17 cellular contexts compared by ENCODE assay signal in the genomic region with DNA sequence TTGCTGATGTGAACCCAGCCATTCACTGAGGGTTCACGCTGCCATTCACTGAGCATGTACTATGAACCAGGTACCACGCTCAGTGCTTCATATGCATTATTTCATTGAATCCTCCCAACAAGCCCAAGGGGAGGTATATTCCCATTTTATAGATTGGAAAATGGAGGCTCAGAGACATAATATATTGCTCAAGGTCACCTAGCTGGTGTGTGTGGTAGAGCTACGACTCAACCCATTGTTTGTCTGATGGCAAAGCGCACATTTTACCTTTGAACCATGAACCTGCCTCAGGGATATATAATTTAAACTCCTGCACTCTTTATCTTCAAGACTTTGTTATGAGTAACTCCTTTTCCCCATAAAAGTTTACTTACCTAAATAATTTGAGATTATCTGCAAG. TPM values are rescaled to one million over a fixed set of nuclear protein-coding genes. Genes with fewer than 3 reads are reported as not detected.
A peak's percentile ranks its signal among the peaks of the same experiment; 100 is the strongest.
DNase-seq lines count a peak whose midpoint lies in the region; ATAC-seq and TF ChIP-seq lines count a peak whose summit lies in the region.
"Had no signal": no experiment of that assay in that cellular context is flagged by ENCODE, and none has a peak within 500 bp of the region (broad histone marks: within the 10 kb centered on the region; RNA-seq: fewer than 3 reads in every experiment).

No MANE protein-coding gene starts in this region.

- H4K20me1 ChIP-seq in BLaER1 treated with 17β-estradiol and CSF1 and Interleukin-3, amounts not matched to agents 10 nM and 100 nM: no peaks in the 10 kb centered on the region

- H3K9ac ChIP-seq in BLaER1 treated with 17β-estradiol and CSF1 and Interleukin-3, amounts not matched to agents 10 nM and 100 nM: no peak overlapping the region
- peak overlapping the region in 1 of 2 donors; percentile 65 for H3K9ac ChIP-seq in colonic mucosa (ENCODE audit: low read depth in 2 of 2, low read length in 2 of 2)

- TF ChIP-seq EP300 in stomach (IDR thresholded peaks at IDR 0.05): no peak

- peaks cover 0 to 56% (median 26%) of the 10 kb centered on the region in 11 experiments; a peak in 17 of 22 replicates for H3K36me3 ChIP-seq in BLaER1 treated with 17β-estradiol and CSF1 and Interleukin-3, amounts not matched to agents 10 nM and 100 nM
- H3K36me3 ChIP-seq in colonic mucosa: no peaks in the 10 kb centered on the region
- H3K36me3 ChIP-seq in mucosa of descending colon (ENCODE audit: low read depth): no peaks in the 10 kb centered on the region
- peaks cover 0 to 3% (median 1%) of the 10 kb centered on the region in 4 donors for H3K36me3 ChIP-seq in stomach
- H3K36me3 ChIP-seq: BE2C had no signal

- intact Hi-C loops in colonic mucosa (cut with DNase I): no loop called here
- intact Hi-C loops in mucosa of descending colon (cut with DNase I, micrococcal nuclease): no loop called here
- intact Hi-C loops in stomach (cut with DNase I; ENCODE audit: low total_unique reads): no loop called here

- no peak overlapping the region for H3K4me3 ChIP-seq in BLaER1 treated with 17β-estradiol and CSF1 and Interleukin-3, amounts not matched to agents 10 nM and 100 nM
- no peak overlapping the region for H3K4me3 ChIP-seq in colonic mucosa
- no peak overlapping the region for H3K4me3 ChIP-seq in mucosa of descending colon
- no peak overlapping the region for H3K4me3 ChIP-seq in stomach
- H3K4me3 ChIP-seq: GM12878 had no signal

- no peak overlapping the region for H3K27ac ChIP-seq in BLaER1 treated with 17β-estradiol and CSF1 and Interleukin-3, amounts not matched to agents 10 nM and 100 nM
- H3K27ac ChIP-seq in colonic mucosa (peak overlapping the region; percentile 88), stomach (peak overlapping the region in 3 of 5 donors; percentile 28 to 70 (median 38))

- TF ChIP-seq CTCF in colonic mucosa (IDR thresholded peaks at IDR 0.05) (no peak), mucosa of descending colon (IDR thresholded peaks at IDR 0.05) (no peak), stomach (IDR thresholded peaks at IDR 0.05) (no peak)

- DNase-seq in colonic mucosa: peak; percentile 28
- no peak for DNase-seq in mucosa of descending colon
- DNase-seq in stomach: no peak
- DNase-seq in NCI-H2196 treated with DMSO at 0.1 percent for 48 hours (lab: John Stamatoyannopoulos, UW; ENCODE audit: unreplicated experiment): no peak
- no peak for DNase-seq in glomerular visceral epithelial cell (ENCODE audit: extremely low spot score)
- no peak for DNase-seq in activated CD4-positive, CD25-positive, alpha-beta regulatory T cell (lab: John Stamatoyannopoulos, UW)
- DNase-seq: ACHN; BE2C; CD4-positive, alpha-beta memory T cell; DMS53; DND-41; EL; H9 had no signal

- no peaks in the 10 kb centered on the region for H3K9me3 ChIP-seq in BLaER1 treated with 17β-estradiol and CSF1 and Interleukin-3, amounts not matched to agents 10 nM and 100 nM (replicated peaks in 1 of 11)
- H3K9me3 ChIP-seq in colonic mucosa (no peaks in the 10 kb centered on the region), mucosa of descending colon (no peaks in the 10 kb centered on the region), stomach (no peaks in the 10 kb centered on the region)
- H3K9me3 ChIP-seq: BE2C had no signal

- H3K4me2 ChIP-seq in BLaER1 treated with 17β-estradiol and CSF1 and Interleukin-3, amounts not matched to agents 10 nM and 100 nM: peak overlapping the region in 7 of 11 experiments; percentile 15 to 60 (median 32); a peak in 9 of 22 replicates

- H3K27me3 ChIP-seq in BLaER1 treated with 17β-estradiol and CSF1 and Interleukin-3, amounts not matched to agents 10 nM and 100 nM: no peaks in the 10 kb centered on the region
- no peaks in the 10 kb centered on the region for H3K27me3 ChIP-seq in colonic mucosa
- H3K27me3 ChIP-seq in stomach: no peaks in the 10 kb centered on the region

- ATAC-seq in mucosa of descending colon: peak; percentile 62

- no peak for TF ChIP-seq POLR2A in stomach (IDR thresholded peaks at IDR 0.05)

- WGBS in stomach, 5 donors: 56 to 70% (median 64%) methylated on average over 4 of the region's 4 CpGs

- H3K4me1 ChIP-seq in BLaER1 treated with 17β-estradiol and CSF1 and Interleukin-3, amounts not matched to agents 10 nM and 100 nM: peaks cover 4 to 25% (median 11%) of the 10 kb centered on the region in 10 experiments; a peak in 15 of 20 replicates
- H3K4me1 ChIP-seq in colonic mucosa: no peaks in the 10 kb centered on the region
- peaks cover 12% of the 10 kb centered on the region for H3K4me1 ChIP-seq in mucosa of descending colon (ENCODE audit: low read depth)
- H3K4me1 ChIP-seq in stomach: peaks cover 0 to 17% (median 5%) of the 10 kb centered on the region in 4 donors
- H3K4me1 ChIP-seq: BE2C had no signal

RNA-seq across cellular contexts. Expression of gene FERMT1, which starts 28.3 kb away (rescaled TPM):
- total RNA-seq in colonic mucosa (10 to 100 TPM; 68.8 to 83.9 TPM), mucosa of descending colon (100 to 1,000 TPM in 1 of 3 donors, 10 to 100 TPM in 2; 17.4 to 102 (median 54.1) TPM), stomach (10 to 100 TPM in 3 of 5 donors, under 1 TPM in 2; 0.45 to 14.5 (median 11.9) TPM)
- 1 to 10 TPM; 2.7 to 8.2 (median 7.6) TPM for polyA plus RNA-seq in stomach
- total RNA-seq: CD4-positive, alpha-beta memory T cell; G401 had no signal
- polyA plus RNA-seq: CD14-positive monocyte; CD4-positive, alpha-beta memory T cell had no signal

RNA-seq across cellular contexts. Expression of gene LRRN4, which starts 40.7 kb away (rescaled TPM):
- not detected for total RNA-seq in colonic mucosa
- total RNA-seq in mucosa of descending colon: not detected
- 1 to 10 TPM in 2 of 5 donors, not detected in 3; 1.1 to 2.9 TPM for total RNA-seq in stomach
- under 1 TPM in 1 of 3 donors, not detected in 2; 0.19 TPM for polyA plus RNA-seq in stomach
- total RNA-seq: CD4-positive, alpha-beta memory T cell; G401; GM12878 had no signal
- polyA plus RNA-seq: CD14-positive monocyte; CD4-positive, alpha-beta memory T cell had no signal

Comparison
In these comparisons a context has a peak if more than half of its experiments do, and no peak if none do; other contexts are left out.
1. H3K27ac ChIP-seq: peak in colonic mucosa (single experiment) and stomach (3 of 5); none in BLaER1 treated with 17β-estradiol and CSF1 and Interleukin-3, amounts not matched to agents 10 nM and 100 nM (0 of 11).